ENCODE assay signal across 20 cellular contexts in genomic region chr13:104641309-104641708, GRCh38.
DNase-seq lines count a peak whose midpoint lies in the region; ATAC-seq and TF ChIP-seq lines count a peak whose summit lies in the region.
"Had no signal": no experiment of that assay in that cellular context is flagged by ENCODE, and none has a peak within 500 bp of the region (broad histone marks: within the 10 kb centered on the region; RNA-seq: fewer than 3 reads in every experiment).

No MANE protein-coding gene starts in this region.

- WGBS in adrenal gland, 4 donors: 35 to 49% (median 38%) methylated on average over 5 of the region's 5 CpGs

- H3K9me3 ChIP-seq in adrenal gland (replicated peaks in 1 of 3): no peaks in the 10 kb centered on the region
- no peaks in the 10 kb centered on the region for H3K9me3 ChIP-seq in neural progenitor cell (ENCODE audit: low read depth)
- H3K9me3 ChIP-seq: left ventricle myocardium inferior, mucosa of descending colon, neutrophil, thoracic aorta had no signal

- H3K4me3 ChIP-seq in adrenal gland (no peak overlapping the region), neural progenitor cell (no peak overlapping the region)
- H3K4me3 ChIP-seq: GM23338, left ventricle myocardium inferior, mucosa of descending colon, thoracic aorta had no signal

- H3K4me3 Mint-ChIP-seq in neural progenitor cell: no peak overlapping the region
- H3K4me3 Mint-ChIP-seq: activated T-cell treated with anti-CD3 and anti-CD28 coated beads, Interleukin-2, amount 50 U/mL, for 4 hours; brain; GM23338 had no signal

- intact Hi-C loops in adrenal gland (cut with DNase I): no loop called here

- TF ChIP-seq CTCF in adrenal gland (IDR thresholded peaks at IDR 0.05) (no peak), foreskin keratinocyte (conservative IDR thresholded peaks at IDR 0.05) (no peak), neural progenitor cell (IDR thresholded peaks at IDR 0.05) (no peak)

- H4K20me1 ChIP-seq in neural progenitor cell (ENCODE audit: low read depth): no peaks in the 10 kb centered on the region

- DNase-seq in LHCN-M2 (ENCODE audit: low read depth) (peak; percentile 58), adrenal gland (peak; percentile 48 to 82 (median 73)), foreskin keratinocyte (peak; percentile 1 to 15), stromal cell of bone marrow (ENCODE audit: low read depth) (peak; percentile 6), neural progenitor cell (ENCODE audit: low spot score) (no peak), Kasumi-1 (lab: John Stamatoyannopoulos, UW) (no peak)
- DNase-seq in activated CD4-positive, alpha-beta T cell treated with anti-CD3 and anti-CD28 coated beads for 1 hour: no peak
- DNase-seq: activated naive CD4-positive, alpha-beta T cell treated with anti-CD3 and anti-CD28 coated beads, Interleukin-2, amount 50 U/mL, for 16 hours; activated T-cell treated with anti-CD3 and anti-CD28 coated beads, Interleukin-2, amount 50 U/mL, for 4 hours; AML-193; left ventricle myocardium inferior; mucosa of descending colon; NCI-H1436 treated with DMSO at 0.1 percent for 48 hours; NCI-H2171; NCI-H526 treated with DMSO at 0.1 percent for 48 hours; T-helper 2 cell had no signal

- H3K27ac Mint-ChIP-seq in neural progenitor cell: no peak overlapping the region
- H3K27ac Mint-ChIP-seq: brain, GM23338 had no signal

- H3K36me3 Mint-ChIP-seq in neural progenitor cell: no peaks in the 10 kb centered on the region
- H3K36me3 Mint-ChIP-seq: brain had no signal

- no peak overlapping the region for H3K9ac ChIP-seq in neural progenitor cell

- H3K4me2 ChIP-seq in neural progenitor cell: no peak overlapping the region
- H3K4me2 ChIP-seq: GM23338 had no signal

- peak overlapping the region in 1 of 5 donors; percentile 2 for H3K27ac ChIP-seq in adrenal gland
- H3K27ac ChIP-seq in foreskin keratinocyte: no peak overlapping the region
- no peak overlapping the region for H3K27ac ChIP-seq in neural progenitor cell
- H3K27ac ChIP-seq: left ventricle myocardium inferior, neutrophil, thoracic aorta had no signal

- H2AFZ ChIP-seq in neural progenitor cell (replicated peaks): no peak overlapping the region
- H2AFZ ChIP-seq: GM23338 had no signal

- H3K4me1 ChIP-seq in adrenal gland (replicated peaks in 1 of 2) (peaks cover 0 to 11% of the 10 kb centered on the region in 2 donors), foreskin keratinocyte (no peaks in the 10 kb centered on the region), neural progenitor cell (peaks cover under 1% of the 10 kb centered on the region)
- H3K4me1 ChIP-seq: left ventricle myocardium inferior had no signal

- no peaks in the 10 kb centered on the region for H3K36me3 ChIP-seq in adrenal gland (replicated peaks in 1 of 2)
- H3K36me3 ChIP-seq in neural progenitor cell: no peaks in the 10 kb centered on the region
- H3K36me3 ChIP-seq: left ventricle myocardium inferior, neutrophil, thoracic aorta had no signal

- H3F3A ChIP-seq in neural progenitor cell (ENCODE audit: low read depth): no peaks in the 10 kb centered on the region

- TF ChIP-seq POLR2A in adrenal gland (IDR thresholded peaks at IDR 0.05): no peak

- H3K27me3 ChIP-seq in adrenal gland: no peaks in the 10 kb centered on the region
- no peaks in the 10 kb centered on the region for H3K27me3 ChIP-seq in foreskin keratinocyte
- no peaks in the 10 kb centered on the region for H3K27me3 ChIP-seq in neural progenitor cell
- H3K27me3 ChIP-seq: neutrophil had no signal

- no peaks in the 10 kb centered on the region for H3K79me2 ChIP-seq in neural progenitor cell (ENCODE audit: low read depth)

- no peaks in the 10 kb centered on the region for H3K27me3 Mint-ChIP-seq in neural progenitor cell (ENCODE audit: insufficient read depth, low read depth)
- H3K27me3 Mint-ChIP-seq: brain had no signal

- H3K9me3 Mint-ChIP-seq in neural progenitor cell: peaks cover 2% of the 10 kb centered on the region
- H3K9me3 Mint-ChIP-seq: GM23338 had no signal

- ATAC-seq in foreskin keratinocyte: no peak
- ATAC-seq: activated T-cell treated with anti-CD3 and anti-CD28 coated beads, Interleukin-2, amount 50 U/mL, for 4 hours; GM23338; mucosa of descending colon had no signal

- H3K4me1 Mint-ChIP-seq in neural progenitor cell: no peaks in the 10 kb centered on the region
- H3K4me1 Mint-ChIP-seq: brain, GM23338 had no signal

Comparison
In these comparisons a context has a peak if more than half of its experiments do, and no peak if none do; other contexts are left out.
1. DNase-seq: peak in LHCN-M2 (single experiment), adrenal gland (7 of 7), foreskin keratinocyte (2 of 2) and stromal cell of bone marrow (single experiment); none in neural progenitor cell (single experiment), Kasumi-1 (0 of 2) and activated CD4-positive, alpha-beta T cell treated with anti-CD3 and anti-CD28 coated beads for 1 hour (single experiment).